In genomic region chr11:93197383-93198220, GRCh38 we compare ENCODE assay signal across 8 cellular contexts. TPM values are rescaled to one million over a fixed set of nuclear protein-coding genes. Genes with fewer than 3 reads are reported as not detected.
DNase-seq lines count a peak whose midpoint lies in the region; ATAC-seq and TF ChIP-seq lines count a peak whose summit lies in the region.

Gene SLC36A4 (minus strand): TSS chr11:93197991. CDS start chr11:93197832, 159 bp downstream.

- H3K27me3 Mint-ChIP-seq in activated T-helper 17 cell treated with anti-CD3 and anti-CD28 coated beads, Interleukin-2, amount 50 U/mL, for 72 hours = peaks cover 5% of the 10 kb centered on the region
- H3K27me3 Mint-ChIP-seq in naive thymus-derived CD8-positive, alpha-beta T cell = peaks cover 0 to 17% (median 3%) of the 10 kb centered on the region in 5 donors
- peaks cover 0 to 16% of the 10 kb centered on the region in 2 donors for H3K27me3 Mint-ChIP-seq in stimulated activated naive B cell treated with anti-CD40 and anti-IgM and Interleukin-4, amounts not matched to agents 10 μg/mL and 1 μg/mL and 100 μg/mL, for 72 hours

- no peaks in the 10 kb centered on the region for H3K9me3 Mint-ChIP-seq in activated T-helper 17 cell treated with anti-CD3 and anti-CD28 coated beads, Interleukin-2, amount 50 U/mL, for 72 hours
- no peaks in the 10 kb centered on the region for H3K9me3 Mint-ChIP-seq in naive thymus-derived CD8-positive, alpha-beta T cell
- H3K9me3 Mint-ChIP-seq in stimulated activated naive B cell treated with anti-CD40 and anti-IgM and Interleukin-4, amounts not matched to agents 10 μg/mL and 1 μg/mL and 100 μg/mL, for 72 hours = no peaks in the 10 kb centered on the region

- POLR2A ChIA-PET in naive thymus-derived CD8-positive, alpha-beta T cell (lab: Charles Lee) = interaction anchor here (2.2 kb wide), 1 partner anchor 544 kb away, joined by 8 read pairs; the partner anchor contains the start of genes C11orf54 and TAF1D

- peaks cover 6% of the 10 kb centered on the region for H3K36me3 Mint-ChIP-seq in activated T-helper 17 cell treated with anti-CD3 and anti-CD28 coated beads, Interleukin-2, amount 50 U/mL, for 72 hours (ENCODE audit: low read depth)
- H3K36me3 Mint-ChIP-seq in naive thymus-derived CD8-positive, alpha-beta T cell = peaks cover 0 to 1% (median 0%) of the 10 kb centered on the region in 3 donors
- H3K36me3 Mint-ChIP-seq in stimulated activated naive B cell treated with anti-CD40 and anti-IgM and Interleukin-4, amounts not matched to agents 10 μg/mL and 1 μg/mL and 100 μg/mL, for 72 hours = no peaks in the 10 kb centered on the region

- peak; percentile 88 for ATAC-seq in GM21737 (IDR thresholded peaks at IDR 0.05; ENCODE audit: unreplicated experiment)
- peak; percentile 94 for ATAC-seq in activated T-helper 17 cell treated with anti-CD3 and anti-CD28 coated beads, Interleukin-2, amount 50 U/mL, for 72 hours (replicated peaks)
- ATAC-seq in naive thymus-derived CD8-positive, alpha-beta T cell = peak; percentile 88
- ATAC-seq in stimulated activated naive B cell treated with anti-CD40 and anti-IgM and Interleukin-4, amounts not matched to agents 10 μg/mL and 1 μg/mL and 100 μg/mL, for 72 hours (replicated peaks) = peak; percentile 93

- H3K4me3 ChIP-seq in fibroblast of mammary gland (ENCODE audit: control insufficient read depth, low read depth, low read length) = peak within 1 kb of the TSS; percentile 85

- peak within 1 kb of the TSS; percentile 98 for H3K27ac Mint-ChIP-seq in activated T-helper 17 cell treated with anti-CD3 and anti-CD28 coated beads, Interleukin-2, amount 50 U/mL, for 72 hours
- H3K27ac Mint-ChIP-seq in naive thymus-derived CD8-positive, alpha-beta T cell = peak within 1 kb of the TSS; percentile 93 to 98 (median 96)
- H3K27ac Mint-ChIP-seq in stimulated activated naive B cell treated with anti-CD40 and anti-IgM and Interleukin-4, amounts not matched to agents 10 μg/mL and 1 μg/mL and 100 μg/mL, for 72 hours = peak within 1 kb of the TSS; percentile 94

- no peak for TF ChIP-seq CTCF in fibroblast of mammary gland (conservative IDR thresholded peaks at IDR 0.05; ENCODE audit: control insufficient read depth, insufficient read depth, low read depth, low read length)

- peak within 1 kb of the TSS; percentile 97 for H3K4me3 Mint-ChIP-seq in activated T-helper 17 cell treated with anti-CD3 and anti-CD28 coated beads, Interleukin-2, amount 50 U/mL, for 72 hours
- peak within 1 kb of the TSS; percentile 84 to 98 (median 94) for H3K4me3 Mint-ChIP-seq in naive thymus-derived CD8-positive, alpha-beta T cell
- peak within 1 kb of the TSS; percentile 89 to 93 for H3K4me3 Mint-ChIP-seq in stimulated activated naive B cell treated with anti-CD40 and anti-IgM and Interleukin-4, amounts not matched to agents 10 μg/mL and 1 μg/mL and 100 μg/mL, for 72 hours

- peak; percentile 94 for DNase-seq in DMS79 (lab: John Stamatoyannopoulos, UW)
- DNase-seq in KG1 (lab: John Stamatoyannopoulos, UW) = peak; percentile 91
- peak; percentile 97 for DNase-seq in RKO (ENCODE audit: low spot score)
- peak; percentile 95 for DNase-seq in fibroblast of mammary gland (ENCODE audit: low read depth)
- peak; percentile 72 to 94 (median 84) for DNase-seq in naive thymus-derived CD8-positive, alpha-beta T cell
- peak; percentile 84 for DNase-seq in stimulated activated naive B cell treated with anti-CD40 and anti-IgM and Interleukin-4, amounts not matched to agents 10 μg/mL and 1 μg/mL and 100 μg/mL, for 72 hours

- peaks cover 10% of the 10 kb centered on the region for H3K4me1 Mint-ChIP-seq in activated T-helper 17 cell treated with anti-CD3 and anti-CD28 coated beads, Interleukin-2, amount 50 U/mL, for 72 hours
- H3K4me1 Mint-ChIP-seq in naive thymus-derived CD8-positive, alpha-beta T cell = peaks cover 12 to 31% (median 27%) of the 10 kb centered on the region in 4 donors
- peaks cover 7 to 14% of the 10 kb centered on the region in 2 donors for H3K4me1 Mint-ChIP-seq in stimulated activated naive B cell treated with anti-CD40 and anti-IgM and Interleukin-4, amounts not matched to agents 10 μg/mL and 1 μg/mL and 100 μg/mL, for 72 hours

RNA-seq across cellular contexts. Expression of gene SLC36A4, which starts in this region (rescaled TPM):
- 10 to 100 TPM; 24.1 to 27.0 TPM for total RNA-seq in activated T-helper 17 cell treated with anti-CD3 and anti-CD28 coated beads, Interleukin-2, amount 50 U/mL, for 72 hours
- 10 to 100 TPM; 20.2 to 23.8 TPM for total RNA-seq in naive thymus-derived CD8-positive, alpha-beta T cell
- 10 to 100 TPM; 25.6 to 27.8 (median 26.8) TPM for polyA plus RNA-seq in naive thymus-derived CD8-positive, alpha-beta T cell

Comparison
In these comparisons a context has a peak if more than half of its experiments do, and no peak if none do; other contexts are left out.
1. Peak in every context shown above with its lines: DNase-seq, ATAC-seq and H3K4me3 ChIP-seq.